ENCODE assay signal across 8 cellular contexts in the genomic region with DNA sequence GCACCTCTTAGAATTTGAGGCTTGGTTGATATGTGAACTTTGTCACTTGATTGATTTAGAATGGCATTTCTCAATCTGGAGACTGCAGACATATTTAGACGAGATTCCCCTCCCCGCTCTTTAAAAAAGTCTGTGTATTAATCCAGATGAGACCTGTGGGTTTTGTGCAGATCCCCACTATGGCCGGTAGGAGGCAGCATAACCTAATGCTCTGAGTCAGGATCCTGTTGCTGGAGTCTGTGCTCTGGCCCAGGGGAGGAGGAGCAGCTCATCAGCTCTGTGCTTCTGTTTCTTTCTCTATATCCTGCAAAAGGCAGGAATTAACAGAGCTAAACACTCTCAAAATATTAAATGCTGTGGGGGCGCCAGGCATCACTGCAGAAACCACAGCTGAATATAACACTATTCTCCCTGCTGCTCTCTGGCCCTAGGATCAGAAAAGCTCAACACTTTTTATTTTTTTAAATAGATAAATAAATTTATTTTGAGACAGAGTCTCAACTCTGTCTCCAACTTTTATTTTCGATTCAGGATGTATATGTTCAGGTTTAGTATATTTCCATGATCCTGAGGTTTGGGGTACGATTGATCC. TPM values are rescaled to one million over a fixed set of nuclear protein-coding genes. Genes with fewer than 3 reads are reported as not detected.
DNase-seq lines count a peak whose midpoint lies in the region; ATAC-seq and TF ChIP-seq lines count a peak whose summit lies in the region.

No MANE protein-coding gene starts in this region.

- peak; percentile 77 for ATAC-seq in GM19463 (IDR thresholded peaks at IDR 0.05; ENCODE audit: unreplicated experiment)

- H3K9ac ChIP-seq in neural cell (ENCODE audit: low read length): no peak overlapping the region

- H3K9me2 ChIP-seq in neural cell (ENCODE audit: insufficient read depth, low read length): no peaks in the 10 kb centered on the region

- H3K79me2 ChIP-seq in neural cell (replicated peaks; ENCODE audit: insufficient read depth, low read length): no peaks in the 10 kb centered on the region

- no peak overlapping the region for H3K27ac ChIP-seq in neural cell (ENCODE audit: low read length)
- H3K27ac ChIP-seq in tibial nerve: no peak overlapping the region

- TF ChIP-seq POLR2A in tibial nerve (IDR thresholded peaks at IDR 0.05): no peak

- no peaks in the 10 kb centered on the region for H3K36me3 ChIP-seq in neural cell (ENCODE audit: insufficient read depth, low read length)
- H3K36me3 ChIP-seq in tibial nerve: no peaks in the 10 kb centered on the region

- H3K4me2 ChIP-seq in neural cell (ENCODE audit: low read length): no peak overlapping the region

- no peak overlapping the region for H3K4me3 ChIP-seq in Jurkat, Clone E6-1 (ENCODE audit: low read length)
- H3K4me3 ChIP-seq in neural cell (ENCODE audit: low read length) (no peak overlapping the region), tibial nerve (no peak overlapping the region)

- H3K9me3 ChIP-seq in neural cell (ENCODE audit: low read length): no peaks in the 10 kb centered on the region
- no peaks in the 10 kb centered on the region for H3K9me3 ChIP-seq in tibial nerve

- TF ChIP-seq EP300 in neural cell (conservative IDR thresholded peaks at IDR 0.05; ENCODE audit: poor library complexity, severe bottlenecking) (no peak), tibial nerve (IDR thresholded peaks at IDR 0.05) (no peak)

- H3K27me3 ChIP-seq in neural cell (ENCODE audit: insufficient read depth, low read depth, low read length) (no peaks in the 10 kb centered on the region), tibial nerve (no peaks in the 10 kb centered on the region)

- 28 to 31% methylated on average over 6 of the region's 6 CpGs for WGBS in tibial nerve, 2 donors

- TF ChIP-seq RAD21 in neural cell (conservative IDR thresholded peaks at IDR 0.05): peak; percentile 97

- H3K4me1 ChIP-seq in tibial nerve: peaks cover 0 to 5% (median 0%) of the 10 kb centered on the region in 4 donors

- no peaks in the 10 kb centered on the region for H4K20me1 ChIP-seq in neural cell (ENCODE audit: insufficient read depth)

- H2AFZ ChIP-seq in neural cell (ENCODE audit: low read depth, low read length): no peak overlapping the region

- peak; percentile 53 for DNase-seq in CMK (ENCODE audit: low read depth)
- DNase-seq in Jurkat, Clone E6-1 (ENCODE audit: low read depth, low spot score): peak; percentile 78
- DNase-seq in OCI-M1 (lab: John Stamatoyannopoulos, UW): peak; percentile 91
- peak; percentile 53 for DNase-seq in activated T-cell treated with anti-CD3 and anti-CD28 coated beads for 48 hours (ENCODE audit: low read depth)
- peak; percentile 74 for DNase-seq in fibroblast of gingiva (ENCODE audit: low read depth)
- peak; percentile 39 to 65 for DNase-seq in tibial nerve (ENCODE audit: low spot score in 2 of 2)

- TF ChIP-seq CTCF in neural cell (IDR thresholded peaks at IDR 0.05; ENCODE audit: poor library complexity, severe bottlenecking) (peak; percentile 96), tibial nerve (IDR thresholded peaks at IDR 0.05) (peak; percentile 73 to 90 (median 79))

- no peaks in the 10 kb centered on the region for H3F3A ChIP-seq in neural cell (ENCODE audit: insufficient read depth, low read length, poor library complexity, severe bottlenecking)

TF ChIP-seq in neural cell, 6 proteins besides CTCF, POLR2A, EP300 and RAD21:
- TF ChIP-seq SMC3 (conservative IDR thresholded peaks at IDR 0.05; ENCODE audit: poor library complexity) (peak; percentile 89), POLR2AphosphoS5 (IDR thresholded peaks at IDR 0.05) (no peak)

RNA-seq across cellular contexts. Expression of a gene that starts 23.9 kb away (rescaled TPM):
- polyA plus RNA-seq in Jurkat, Clone E6-1 (2012; ENCODE audit: insufficient read depth, insufficient read length): 163 TPM
- 61.0 and 76.3 TPM in 2 replicates for polyA plus RNA-seq in neural cell
- polyA minus RNA-seq in neural cell: 74.5 and 80.3 TPM in 2 replicates
- total RNA-seq in tibial nerve: 10 to 100 TPM; 18.0 to 28.4 (median 23.9) TPM
